29 cellular contexts compared by ENCODE assay signal in the genomic region with DNA sequence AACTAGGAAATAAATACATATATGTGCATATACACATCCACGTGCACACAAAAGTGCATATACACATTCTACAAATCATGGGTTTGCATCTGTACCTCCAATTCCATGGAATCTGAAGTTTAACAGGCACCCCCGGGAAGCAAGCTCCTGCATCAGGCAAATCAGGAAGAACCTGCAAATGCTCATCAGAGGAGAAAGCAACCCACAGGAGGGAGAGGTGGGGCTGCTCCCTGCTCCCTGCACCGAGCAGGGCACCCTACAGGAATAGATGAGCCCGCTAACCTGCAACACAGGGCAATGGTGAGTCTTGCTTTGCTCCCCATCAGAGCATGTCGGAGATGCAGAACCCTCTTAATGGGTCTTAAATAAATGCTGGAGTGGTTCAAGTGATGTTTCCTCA.
"Had no signal": no experiment of that assay in that cellular context is flagged by ENCODE, and none has a peak within 500 bp of the region (broad histone marks: within the 10 kb centered on the region; RNA-seq: fewer than 3 reads in every experiment).

No MANE protein-coding gene starts in this region.

- H3K27me3 Mint-ChIP-seq: activated naive CD8-positive, alpha-beta T cell had no signal

- H3K4me1 Mint-ChIP-seq: activated CD4-positive, alpha-beta T cell treated with anti-CD3 and anti-CD28 coated beads for 36 hours; activated CD4-positive, alpha-beta T cell treated with anti-CD3 and anti-CD28 coated beads, Interleukin-2, amount 10 ng/mL, durations not matched to agents 24 days and 14 days; activated T-helper 17 cell treated with anti-CD3 and anti-CD28 coated beads, Interleukin-2, amount 50 U/mL, for 72 hours; T-helper 17 cell had no signal

- H3K27ac Mint-ChIP-seq: activated CD4-positive, alpha-beta memory T cell treated with anti-CD3 and anti-CD28 coated beads for 36 hours; activated CD4-positive, alpha-beta T cell treated with anti-CD3 and anti-CD28 coated beads for 36 hours; activated CD4-positive, alpha-beta T cell treated with anti-CD3 and anti-CD28 coated beads, Interleukin-2, amount 10 ng/mL, durations not matched to agents 24 days and 14 days; activated CD8-positive, alpha-beta T cell treated with anti-CD3 and anti-CD28 coated beads, Interleukin-2, amount 10 ng/mL, durations not matched to agents 7 days and 5 days; activated naive CD8-positive, alpha-beta T cell; activated T-helper 17 cell treated with anti-CD3 and anti-CD28 coated beads, Interleukin-2, amount 50 U/mL, for 72 hours; effector memory CD8-positive, alpha-beta T cell; T-helper 17 cell; T-helper 2 cell treated with Interferon-gamma antibody and Interleukin-4, amounts not matched to agents 5 μg/mL and 100 μg/mL, for 36 hours had no signal

- DNase-seq: activated CD4-positive, alpha-beta memory T cell treated with anti-CD3 and anti-CD28 coated beads for 36 hours; activated CD4-positive, alpha-beta T cell treated with anti-CD3 and anti-CD28 coated beads for 36 hours; activated CD4-positive, alpha-beta T cell treated with anti-CD3 and anti-CD28 coated beads, Interleukin-2, amount 10 ng/mL, durations not matched to agents 24 days and 14 days; activated CD4-positive, CD25-positive, alpha-beta regulatory T cell; activated CD4-positive, CD25-positive, alpha-beta regulatory T cell treated with anti-CD3 and anti-CD28 coated beads, Interleukin-2, amount 50 U/mL, for 72 hours; activated CD8-positive, alpha-beta T cell treated with anti-CD3 and anti-CD28 coated beads, Interleukin-2, amount 10 ng/mL, durations not matched to agents 7 days and 5 days; activated effector memory CD4-positive, alpha-beta T cell treated with Interleukin-2 at 50 U/mL for 16 hours; activated gamma-delta T cell treated with Interleukin-2 at 50 U/mL for 16 hours; activated naive CD4-positive, alpha-beta T cell treated with anti-CD3 and anti-CD28 coated beads, Interleukin-2, amount 50 U/mL, for 16 hours; activated naive CD4-positive, alpha-beta T cell treated with Interleukin-2 at 50 U/mL for 16 hours; activated T-cell treated with anti-CD3 and anti-CD28 coated beads, Interleukin-2, amount 50 U/mL, for 4 hours; amniotic stem cell; anterior cingulate cortex; brain microvascular endothelial cell; cortex of kidney; dermis blood vessel endothelial cell; effector CD4-positive, alpha-beta T cell; effector memory CD8-positive, alpha-beta T cell; esophagus squamous epithelium; foreskin melanocyte; T-helper 1 cell; T-helper 17 cell; T1000; WERI-Rb-1 had no signal

- H3K36me3 ChIP-seq: brain microvascular endothelial cell, esophagus squamous epithelium, gastroesophageal sphincter, WERI-Rb-1 had no signal

- H3K4me3 Mint-ChIP-seq: activated CD4-positive, alpha-beta memory T cell treated with anti-CD3 and anti-CD28 coated beads for 36 hours; activated CD4-positive, alpha-beta T cell treated with anti-CD3 and anti-CD28 coated beads for 36 hours; activated CD4-positive, alpha-beta T cell treated with anti-CD3 and anti-CD28 coated beads, Interleukin-2, amount 10 ng/mL, durations not matched to agents 24 days and 14 days; activated CD8-positive, alpha-beta T cell treated with anti-CD3 and anti-CD28 coated beads, Interleukin-2, amount 10 ng/mL, durations not matched to agents 7 days and 5 days; activated naive CD8-positive, alpha-beta T cell; activated T-cell treated with anti-CD3 and anti-CD28 coated beads, Interleukin-2, amount 50 U/mL, for 4 hours; activated T-helper 17 cell treated with anti-CD3 and anti-CD28 coated beads, Interleukin-2, amount 50 U/mL, for 72 hours; effector memory CD8-positive, alpha-beta T cell; T-helper 17 cell; T-helper 2 cell treated with Interferon-gamma antibody and Interleukin-4, amounts not matched to agents 5 μg/mL and 100 μg/mL, for 36 hours had no signal

- ATAC-seq: activated CD4-positive, alpha-beta T cell treated with anti-CD3 and anti-CD28 coated beads for 36 hours; activated CD8-positive, alpha-beta T cell treated with anti-CD3 and anti-CD28 coated beads, Interleukin-2, amount 10 ng/mL, durations not matched to agents 7 days and 5 days; activated T-cell treated with anti-CD3 and anti-CD28 coated beads, Interleukin-2, amount 50 U/mL, for 4 hours; activated T-helper 17 cell treated with anti-CD3 and anti-CD28 coated beads, Interleukin-2, amount 50 U/mL, for 72 hours; effector memory CD8-positive, alpha-beta T cell; gastroesophageal sphincter; T-helper 17 cell had no signal

- H3K27me3 ChIP-seq: brain microvascular endothelial cell, esophagus squamous epithelium, gastroesophageal sphincter had no signal

- H3K4me1 ChIP-seq: gastroesophageal sphincter had no signal

- H3K27ac ChIP-seq: brain microvascular endothelial cell, epithelial cell of prostate, esophagus squamous epithelium, gastroesophageal sphincter, WERI-Rb-1 had no signal

- H3K4me3 ChIP-seq: esophagus squamous epithelium, gastroesophageal sphincter had no signal
